20 cellular contexts compared by ENCODE assay signal in genomic region chr2:226720948-226721347, GRCh38.
DNase-seq lines count a peak whose midpoint lies in the region; ATAC-seq and TF ChIP-seq lines count a peak whose summit lies in the region.
"Had no signal": no experiment of that assay in that cellular context is flagged by ENCODE, and none has a peak within 500 bp of the region (broad histone marks: within the 10 kb centered on the region; RNA-seq: fewer than 3 reads in every experiment).

No MANE protein-coding gene starts in this region.

- H3F3A ChIP-seq in SK-N-SH (replicated peaks; ENCODE audit: insufficient read depth): peaks cover 3% of the 10 kb centered on the region

- H3K27ac ChIP-seq in SK-N-SH (ENCODE audit: low read depth in 2 of 2, low read length in 1 of 2) (no peak overlapping the region), hepatocyte (no peak overlapping the region)
- H3K27ac ChIP-seq: 22Rv1 had no signal

- POLR2A ChIA-PET in SK-N-SH (lab: Yijun Ruan, JAX): no interaction called here

- no peak overlapping the region for H2AFZ ChIP-seq in SK-N-SH (ENCODE audit: low read depth)
- H2AFZ ChIP-seq in hepatocyte: no peak overlapping the region

- no peaks in the 10 kb centered on the region for H4K20me1 ChIP-seq in SK-N-SH (ENCODE audit: insufficient read depth)
- no peaks in the 10 kb centered on the region for H4K20me1 ChIP-seq in hepatocyte (ENCODE audit: insufficient read depth, poor library complexity, severe bottlenecking)

- H3K9me3 Mint-ChIP-seq in neural crest cell: no peaks in the 10 kb centered on the region
- H3K9me3 Mint-ChIP-seq: CD4-positive, alpha-beta memory T cell had no signal

- 75% methylated on average over 5 of the region's 5 CpGs for WGBS in SK-N-SH (ENCODE audit: low lambda C conversion rate)
- 46% methylated on average over 5 of the region's 5 CpGs for WGBS in hepatocyte (ENCODE audit: low lambda C conversion rate, missing lambda C conversion rate)

- H3K4me3 ChIP-seq in SK-N-SH (ENCODE audit: low read depth in 2 of 2, low read length in 1 of 2) (no peak overlapping the region), hepatocyte (no peak overlapping the region)
- H3K4me3 ChIP-seq: MG63 had no signal

- DNase-seq in SK-N-SH: peak; percentile 39
- DNase-seq in SK-N-DZ (ENCODE audit: low spot score): peak; percentile 10
- peak; percentile 24 for DNase-seq in hepatocyte (ENCODE audit: low spot score)
- DNase-seq in neural crest cell (ENCODE audit: low read depth, low spot score): no peak
- DNase-seq in DMS 273 treated with DMSO at 0.1 percent for 48 hours (lab: John Stamatoyannopoulos, UW): no peak
- no peak for DNase-seq in GM13977 (ENCODE audit: low spot score)
- DNase-seq: CD4-positive, alpha-beta memory T cell; DMS79 treated with DMSO at 0.1 percent for 48 hours; Karpas-422; MG63; NCI-H1092 treated with DMSO at 0.1 percent for 48 hours; NCI-H187; NCI-H226; NCI-H524 treated with DMSO at 0.1 percent for 48 hours; NK-92 treated with Interleukin-12 subunit alpha and Interleukin-12 subunit beta, amount 100 ng/mL, for 24 hours; RPMI8226 had no signal

- H3K36me3 ChIP-seq in SK-N-SH (replicated peaks in 1 of 2; ENCODE audit: control insufficient read depth in 1 of 2, insufficient read depth in 2 of 2, low read length in 1 of 2) (no peaks in the 10 kb centered on the region), hepatocyte (replicated peaks; ENCODE audit: insufficient read depth, low read depth) (no peaks in the 10 kb centered on the region)
- H3K36me3 ChIP-seq: MG63 had no signal

- CTCF ChIA-PET in SK-N-SH (lab: Yijun Ruan, JAX): no interaction called here

- TF ChIP-seq EP300 in SK-N-SH (IDR thresholded peaks at IDR 0.05; ENCODE audit: borderline replicate concordance in 1 of 2, low read depth in 1 of 2, low read length in 1 of 2): no peak

- no peaks in the 10 kb centered on the region for H3K9me2 ChIP-seq in SK-N-SH
- no peaks in the 10 kb centered on the region for H3K9me2 ChIP-seq in hepatocyte (replicated peaks; ENCODE audit: insufficient read depth)

- H3K4me1 Mint-ChIP-seq in neural crest cell: peaks cover 28% of the 10 kb centered on the region

- TF ChIP-seq CTCF in SK-N-SH (IDR thresholded peaks at IDR 0.05) (no peak), hepatocyte (IDR thresholded peaks at IDR 0.05; ENCODE audit: poor library complexity) (no peak), neural crest cell (conservative IDR thresholded peaks at IDR 0.05) (no peak), GM13977 (IDR thresholded peaks at IDR 0.05; ENCODE audit: extremely low read depth, insufficient read depth, missing control alignments) (no peak)

- H3K79me2 ChIP-seq in SK-N-SH (ENCODE audit: insufficient read depth): no peaks in the 10 kb centered on the region
- no peaks in the 10 kb centered on the region for H3K79me2 ChIP-seq in hepatocyte

- no peak overlapping the region for H3K9ac ChIP-seq in SK-N-SH

- H3K4me3 Mint-ChIP-seq in neural crest cell: no peak overlapping the region
- H3K4me3 Mint-ChIP-seq: B cell; CD4-positive, alpha-beta memory T cell had no signal

- no peak for TF ChIP-seq RAD21 in SK-N-SH (IDR thresholded peaks at IDR 0.05; ENCODE audit: low read length)

- no peaks in the 10 kb centered on the region for H3K36me3 Mint-ChIP-seq in neural crest cell (ENCODE audit: low read depth)
- H3K36me3 Mint-ChIP-seq: CD4-positive, alpha-beta memory T cell had no signal

- H3K27ac Mint-ChIP-seq in neural crest cell (ENCODE audit: unreplicated experiment): peak overlapping the region; percentile 84
- H3K27ac Mint-ChIP-seq: B cell had no signal

- H3K27me3 ChIP-seq in SK-N-SH (ENCODE audit: insufficient read depth): no peaks in the 10 kb centered on the region
- H3K27me3 ChIP-seq in hepatocyte: no peaks in the 10 kb centered on the region
- H3K27me3 ChIP-seq: MG63 had no signal

- H3K4me2 ChIP-seq in SK-N-SH (no peak overlapping the region), hepatocyte (no peak overlapping the region)

- H3K9me3 ChIP-seq in SK-N-SH (no peaks in the 10 kb centered on the region), hepatocyte (ENCODE audit: low read depth) (no peaks in the 10 kb centered on the region)
- H3K9me3 ChIP-seq: MG63 had no signal

- H3K27me3 Mint-ChIP-seq in neural crest cell (ENCODE audit: low read depth): no peaks in the 10 kb centered on the region

- peaks cover 0 to 2% of the 10 kb centered on the region in 2 experiments; a peak in 2 of 4 replicates for H3K4me1 ChIP-seq in SK-N-SH (ENCODE audit: control insufficient read depth in 1 of 2, insufficient read depth in 2 of 2, low read depth in 1 of 2, low read length in 1 of 2)
- H3K4me1 ChIP-seq in hepatocyte (ENCODE audit: insufficient read depth): peaks cover 7% of the 10 kb centered on the region

- in situ Hi-C loops in GM13977 (cut with MboI; ENCODE audit: low pct_unique_long_range_greater_than_20kb, low sequenced_read_pairs, unreplicated experiment): no loop called here

- ATAC-seq in SK-N-SH treated with all-trans-retinoic acid at 6 μM for 48 hours (no peak; the same call in 2 of the 3 replicates), HG03095 (IDR thresholded peaks at IDR 0.05; ENCODE audit: unreplicated experiment) (no peak)

TF ChIP-seq in SK-N-SH, 30 proteins besides CTCF, POLR2A, EP300 and RAD21:
- no peak for TF ChIP-seq ELF1 (IDR thresholded peaks at IDR 0.05)
- TF ChIP-seq USF1 (IDR thresholded peaks at IDR 0.05; ENCODE audit: borderline replicate concordance, low read depth): no peak
- TF ChIP-seq TAF1 (IDR thresholded peaks at IDR 0.05; ENCODE audit: borderline replicate concordance, low read depth, low read length): no peak
- TF ChIP-seq SMC3 (IDR thresholded peaks at IDR 0.05; ENCODE audit: low read depth, low read length): no peak
- no peak for TF ChIP-seq NFIC (IDR thresholded peaks at IDR 0.05; ENCODE audit: borderline replicate concordance)

TF ChIP-seq in SK-N-SH treated with all-trans-retinoic acid at 6 μM for 48 hours, 23 proteins besides CTCF, POLR2A, EP300 and RAD21:
- no peak for TF ChIP-seq ISL1 (CRISPR knock-in tag; IDR thresholded peaks at IDR 0.05)
TF ChIP-seq in SK-N-SH treated with all-trans-retinoic acid at 6 μM for 48 hours: peak in this region for 0.

Comparison
In these comparisons a context has a peak if more than half of its experiments do, and no peak if none do; other contexts are left out.
1. DNase-seq: peak in SK-N-SH (single experiment), SK-N-DZ (single experiment) and hepatocyte (single experiment); none in neural crest cell (single experiment), DMS 273 treated with DMSO at 0.1 percent for 48 hours (single experiment) and GM13977 (single experiment).